8 cellular contexts compared by ENCODE assay signal in the genomic region with DNA sequence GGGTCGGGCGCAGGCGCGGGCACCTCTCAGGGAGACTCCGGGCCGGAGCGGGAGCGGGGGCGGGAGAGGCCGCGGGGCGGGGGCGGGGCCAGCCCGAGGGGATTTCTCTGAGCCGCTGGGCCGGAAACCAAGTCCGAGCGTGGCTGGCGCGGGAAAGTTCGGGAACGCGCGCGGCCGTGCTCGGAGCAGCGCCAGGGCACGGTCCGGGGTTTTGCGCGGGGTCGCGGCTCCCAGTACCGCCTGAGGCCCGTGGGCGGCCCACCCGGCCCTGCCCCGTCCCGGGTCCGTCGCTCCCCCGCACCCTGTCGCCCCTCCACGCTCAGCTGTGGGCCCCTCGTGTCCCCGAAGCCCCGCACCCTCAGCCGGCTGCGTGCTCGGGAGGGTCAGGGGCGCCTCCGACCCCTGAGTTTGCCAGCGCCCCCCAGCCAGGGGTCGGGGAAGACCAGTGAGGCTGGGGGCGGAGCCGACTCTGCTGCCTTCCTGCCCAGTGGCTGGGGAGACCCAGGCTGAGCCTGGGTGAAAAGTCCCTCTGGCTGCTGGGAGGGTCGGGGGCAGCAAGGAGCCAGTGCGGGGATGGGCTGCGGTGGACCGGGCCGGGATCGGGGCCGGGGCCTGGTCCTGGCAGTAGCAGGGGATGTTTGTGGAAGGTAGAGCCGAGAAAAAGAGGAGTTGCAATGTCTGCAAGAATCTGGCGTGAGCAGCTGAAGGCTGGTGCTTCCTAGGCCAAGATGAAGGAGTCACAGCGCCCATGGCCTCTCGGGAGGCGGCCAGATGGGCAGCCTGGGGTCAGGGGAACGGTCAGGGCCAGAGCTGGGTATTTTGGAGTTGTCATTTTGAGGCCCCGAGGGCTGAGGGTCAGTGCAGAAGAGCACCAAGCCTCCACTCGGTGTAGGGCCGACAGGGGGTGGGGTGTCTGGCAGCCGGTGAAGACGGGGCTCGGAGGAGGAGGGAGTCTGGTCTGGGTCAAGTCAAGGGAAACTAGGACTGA. TPM values are rescaled to one million over a fixed set of nuclear protein-coding genes. Genes with fewer than 3 reads are reported as not detected.
DNase-seq lines count a peak whose midpoint lies in the region; ATAC-seq and TF ChIP-seq lines count a peak whose summit lies in the region.

No MANE protein-coding gene starts in this region.

- intact Hi-C loops in right cardiac atrium (cut with DNase I), result no loop called here
- intact Hi-C loops in sciatic nerve (cut with DNase I), result no loop called here

- no peaks in the 10 kb centered on the region for H3K4me1 ChIP-seq in HEK293 (ENCODE audit: control insufficient read depth, insufficient read depth, low read length)
- H3K4me1 ChIP-seq in right cardiac atrium (ENCODE audit: control insufficient read depth, insufficient read depth, low read length), result no peaks in the 10 kb centered on the region

- peaks cover 57% of the 10 kb centered on the region for H3K36me3 Mint-ChIP-seq in activated T-cell treated with anti-CD3 and anti-CD28 coated beads, Interleukin-2, amount 50 U/mL, for 24 hours (ENCODE audit: low read depth)
- peaks cover 20% of the 10 kb centered on the region for H3K36me3 Mint-ChIP-seq in activated naive CD8-positive, alpha-beta T cell treated with anti-CD3 and anti-CD28 coated beads for 36 hours

- H3K27me3 ChIP-seq in right cardiac atrium (ENCODE audit: control insufficient read depth, insufficient read depth), result no peaks in the 10 kb centered on the region

- POLR2A ChIA-PET in HEK293 (lab: Yijun Ruan, JAX), result interaction anchor here (0.9 to 1.9 kb wide), 21 partner anchors 12 to 243 kb away, joined by 3 to 15 read pairs (median 4); partner anchors contain the start of genes AJM1, EDF1, PAXX and RABL6

- DNase-seq in activated T-cell treated with anti-CD3 and anti-CD28 coated beads, Interleukin-2, amount 50 U/mL, for 24 hours, result peak; percentile 73
- DNase-seq in activated T-cell treated with anti-CD3 and anti-CD28 coated beads for 4 hours (no peak), NCI-H69 (lab: John Stamatoyannopoulos, UW) (peak; percentile 54), right cardiac atrium (peak in 2 of 3 donors; percentile 69), sciatic nerve (ENCODE audit: low spot score) (no peak), T1000 (lab: John Stamatoyannopoulos, UW) (no peak)
- DNase-seq in activated naive CD8-positive, alpha-beta T cell treated with anti-CD3 and anti-CD28 coated beads for 36 hours, result peak; percentile 55

- H3K4me3 ChIP-seq in HEK293 (ENCODE audit: low read depth, low read length) (peak overlapping the region; percentile 81), right cardiac atrium (ENCODE audit: low read length) (peak overlapping the region; percentile 91)

- peak overlapping the region; percentile 95 for H3K27ac Mint-ChIP-seq in activated T-cell treated with anti-CD3 and anti-CD28 coated beads, Interleukin-2, amount 50 U/mL, for 24 hours
- peak overlapping the region; percentile 93 for H3K27ac Mint-ChIP-seq in activated naive CD8-positive, alpha-beta T cell treated with anti-CD3 and anti-CD28 coated beads for 36 hours

- peak; percentile 15 to 29 for ATAC-seq in right cardiac atrium
- ATAC-seq in sciatic nerve, result peak; percentile 2

- H3K9me3 ChIP-seq in HEK293 (ENCODE audit: control insufficient read depth, insufficient read depth, low read depth, low read length) (no peaks in the 10 kb centered on the region), right cardiac atrium (ENCODE audit: control insufficient read depth, low read length) (no peaks in the 10 kb centered on the region)

- H3K9me3 Mint-ChIP-seq in activated T-cell treated with anti-CD3 and anti-CD28 coated beads, Interleukin-2, amount 50 U/mL, for 24 hours, result no peaks in the 10 kb centered on the region
- H3K9me3 Mint-ChIP-seq in activated naive CD8-positive, alpha-beta T cell treated with anti-CD3 and anti-CD28 coated beads for 36 hours, result no peaks in the 10 kb centered on the region

- no peak for TF ChIP-seq CTCF in HEK293 (tag by site-specific recombination; IDR thresholded peaks at IDR 0.05)

- H3K36me3 ChIP-seq in HEK293 (ENCODE audit: control insufficient read depth in 2 of 2, insufficient read depth in 1 of 2, low read length in 2 of 2), result peaks cover 3 to 15% of the 10 kb centered on the region in 2 experiments; a peak in 2 of 3 replicates

- CTCF ChIA-PET in HEK293 (lab: Yijun Ruan, JAX), result interaction anchor here (1.0 to 1.1 kb wide), 3 partner anchors 10 to 58 kb away, joined by 4 read pairs; partner anchors contain the start of genes AJM1, C8G and FBXW5

- peak overlapping the region; percentile 97 for H3K4me3 Mint-ChIP-seq in activated T-cell treated with anti-CD3 and anti-CD28 coated beads, Interleukin-2, amount 50 U/mL, for 24 hours
- H3K4me3 Mint-ChIP-seq in activated naive CD8-positive, alpha-beta T cell treated with anti-CD3 and anti-CD28 coated beads for 36 hours, result peak overlapping the region; percentile 99

- H3K27ac ChIP-seq in HEK293 (ENCODE audit: extremely low read depth, low read depth, low read length), result peak overlapping the region; percentile 86; the same call in 1 of the 2 replicates
- peak overlapping the region; percentile 68 for H3K27ac ChIP-seq in right cardiac atrium (ENCODE audit: low read length)

- WGBS in right cardiac atrium, result 1% methylated on average over 74 of the region's 76 CpGs

- H3K27me3 Mint-ChIP-seq in activated T-cell treated with anti-CD3 and anti-CD28 coated beads, Interleukin-2, amount 50 U/mL, for 24 hours, result no peaks in the 10 kb centered on the region
- H3K27me3 Mint-ChIP-seq in activated naive CD8-positive, alpha-beta T cell treated with anti-CD3 and anti-CD28 coated beads for 36 hours, result no peaks in the 10 kb centered on the region

- peaks cover 56% of the 10 kb centered on the region for H3K4me1 Mint-ChIP-seq in activated T-cell treated with anti-CD3 and anti-CD28 coated beads, Interleukin-2, amount 50 U/mL, for 24 hours (ENCODE audit: low read depth)
- peaks cover 36% of the 10 kb centered on the region for H3K4me1 Mint-ChIP-seq in activated naive CD8-positive, alpha-beta T cell treated with anti-CD3 and anti-CD28 coated beads for 36 hours

TF ChIP-seq in HEK293, 187 proteins besides CTCF, POLR2A, EP300 and RAD21 (continues in another document):
- TF ChIP-seq ZXDB (tag by site-specific recombination; IDR thresholded peaks at IDR 0.05), result 0 out of 2 replicates have a peak, but pooled peaks have one; percentile 10
- no peak for TF ChIP-seq ZNF654 (tag by site-specific recombination; IDR thresholded peaks at IDR 0.05; ENCODE audit: low read depth)
- TF ChIP-seq ZNF202 (tag by site-specific recombination; IDR thresholded peaks at IDR 0.05; ENCODE audit: borderline replicate concordance), result no peak
- no peak for TF ChIP-seq SP7 (tag by site-specific recombination; IDR thresholded peaks at IDR 0.05)
- TF ChIP-seq GLI2 (tag by site-specific recombination; IDR thresholded peaks at IDR 0.05; ENCODE audit: borderline replicate concordance, low read depth), result no peak
- TF ChIP-seq ZNF112 (tag by site-specific recombination; IDR thresholded peaks at IDR 0.05), result no peak
- no peak for TF ChIP-seq ZNF624 (tag by site-specific recombination; IDR thresholded peaks at IDR 0.05)
- no peak for TF ChIP-seq ZSCAN23 (tag by site-specific recombination; IDR thresholded peaks at IDR 0.05)
- TF ChIP-seq MYNN (tag by site-specific recombination; IDR thresholded peaks at IDR 0.05; ENCODE audit: borderline replicate concordance), result no peak
- TF ChIP-seq YY2 (tag by site-specific recombination; IDR thresholded peaks at IDR 0.05), result no peak
- no peak for TF ChIP-seq ZNF2 (tag by site-specific recombination; IDR thresholded peaks at IDR 0.05)
- TF ChIP-seq ZNF621 (tag by site-specific recombination; IDR thresholded peaks at IDR 0.05), result no peak
- TF ChIP-seq ZNF623 (tag by site-specific recombination; IDR thresholded peaks at IDR 0.05), result no peak
- no peak for TF ChIP-seq ZNF629 (tag by site-specific recombination; IDR thresholded peaks at IDR 0.05)
- TF ChIP-seq ZNF114 (tag by site-specific recombination; IDR thresholded peaks at IDR 0.05), result no peak
- no peak for TF ChIP-seq ZNF426 (tag by site-specific recombination; IDR thresholded peaks at IDR 0.05)
- peak; percentile 37; the same call in 1 of the 2 replicates for TF ChIP-seq KLF9 (tag by site-specific recombination; IDR thresholded peaks at IDR 0.05; ENCODE audit: low read depth)
- no peak for TF ChIP-seq ZNF416 (tag by site-specific recombination; IDR thresholded peaks at IDR 0.05)

RNA-seq across cellular contexts. Expression of gene TRAF2, which starts 0.6 kb away (rescaled TPM):
- 10 to 100 TPM; 38.8 to 45.8 TPM for total RNA-seq in activated naive CD8-positive, alpha-beta T cell treated with anti-CD3 and anti-CD28 coated beads for 36 hours
- total RNA-seq in right cardiac atrium (10 to 100 TPM in 1 of 4 donors, 1 to 10 TPM in 3; 6.1 to 10.2 (median 8.6) TPM), sciatic nerve (17.0 TPM)
- polyA plus RNA-seq in right cardiac atrium, result 6.7 TPM

RNA-seq across cellular contexts. Expression of gene EDF1, which starts 20.8 kb away (rescaled TPM):
- 100 to 1,000 TPM; 276 to 284 TPM for total RNA-seq in activated naive CD8-positive, alpha-beta T cell treated with anti-CD3 and anti-CD28 coated beads for 36 hours
- total RNA-seq in right cardiac atrium (100 to 1,000 TPM; 279 to 331 (median 301) TPM), sciatic nerve (201 TPM)
- polyA plus RNA-seq in right cardiac atrium, result 417 TPM

RNA-seq across cellular contexts. Expression of gene MAMDC4, which starts 34.8 kb away (rescaled TPM):
- 10 to 100 TPM; 10.9 to 12.6 TPM for total RNA-seq in activated naive CD8-positive, alpha-beta T cell treated with anti-CD3 and anti-CD28 coated beads for 36 hours
- total RNA-seq in right cardiac atrium (10 to 100 TPM in 1 of 4 donors, 1 to 10 TPM in 3; 3.0 to 10.8 (median 5.8) TPM), sciatic nerve (3.0 TPM)
- polyA plus RNA-seq in right cardiac atrium, result 5.2 TPM

RNA-seq across cellular contexts. Expression of gene PHPT1, which starts 37.7 kb away (rescaled TPM):
- total RNA-seq in activated naive CD8-positive, alpha-beta T cell treated with anti-CD3 and anti-CD28 coated beads for 36 hours, result 10 to 100 TPM; 93.0 to 97.8 TPM
- 100 to 1,000 TPM; 176 to 227 (median 203) TPM for total RNA-seq in right cardiac atrium
- polyA plus RNA-seq in right cardiac atrium, result 329 TPM
- total RNA-seq in sciatic nerve, result 76.4 TPM

RNA-seq across cellular contexts. Expression of gene AJM1, which starts 44.6 kb away (rescaled TPM):
- total RNA-seq in activated naive CD8-positive, alpha-beta T cell treated with anti-CD3 and anti-CD28 coated beads for 36 hours, result 1 to 10 TPM; 2.8 to 3.1 TPM
- 10 to 100 TPM in 1 of 4 donors, 1 to 10 TPM in 3; 4.4 to 11.5 (median 8.0) TPM for total RNA-seq in right cardiac atrium
- 4.3 TPM for polyA plus RNA-seq in right cardiac atrium
- total RNA-seq in sciatic nerve, result 3.1 TPM

Comparison
In these comparisons a context has a peak if more than half of its experiments do, and no peak if none do; other contexts are left out.
1. DNase-seq: peak in activated T-cell treated with anti-CD3 and anti-CD28 coated beads, Interleukin-2, amount 50 U/mL, for 24 hours (single experiment), NCI-H69 (single experiment), activated naive CD8-positive, alpha-beta T cell treated with anti-CD3 and anti-CD28 coated beads for 36 hours (single experiment) and right cardiac atrium (2 of 3); none in activated T-cell treated with anti-CD3 and anti-CD28 coated beads for 4 hours (single experiment), sciatic nerve (single experiment) and T1000 (single experiment).